1 cellular context compared by ENCODE assay signal in the genomic region with DNA sequence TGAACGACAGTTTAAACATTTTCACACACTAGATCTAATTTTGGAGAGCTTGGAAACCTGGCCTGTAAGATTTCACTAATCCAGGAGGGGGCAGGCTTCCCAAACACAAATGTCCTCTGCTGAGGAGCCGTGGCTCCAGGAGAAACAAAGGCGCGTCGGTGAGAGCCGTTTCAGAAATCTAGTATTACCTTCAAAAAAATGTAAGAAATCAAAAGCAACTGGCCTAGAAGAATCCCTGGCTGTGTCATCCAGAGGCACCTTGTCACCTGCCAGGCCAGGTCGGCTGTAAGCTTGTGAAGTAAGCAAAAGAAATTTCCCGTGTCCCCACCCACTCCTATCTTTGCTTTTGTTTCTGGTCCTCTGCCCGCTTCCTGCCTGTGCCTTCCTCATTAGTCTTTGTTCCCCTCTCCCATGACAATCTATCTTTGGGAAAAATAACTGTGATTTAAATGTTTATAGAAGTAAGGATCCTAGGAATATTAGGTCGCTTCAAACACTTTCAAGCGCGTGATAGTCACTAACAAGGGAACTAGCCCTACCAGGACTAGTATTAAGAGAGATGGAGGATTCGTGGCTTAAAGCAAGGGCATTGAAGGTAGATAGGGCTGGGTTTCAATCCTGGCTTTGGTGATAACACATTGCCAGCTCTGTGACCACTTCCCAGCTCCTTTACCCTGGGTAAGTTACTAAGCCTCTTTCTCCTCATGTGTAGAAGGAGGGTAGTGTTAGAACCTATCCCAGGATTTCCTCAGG.
TF ChIP-seq lines count a peak whose summit lies in the region.

No MANE protein-coding gene starts in this region.

TF ChIP-seq in H1, 55 proteins besides CTCF, POLR2A, EP300 and RAD21 (continued from another document):
- TF ChIP-seq NRF1 (IDR thresholded peaks at IDR 0.05; ENCODE audit: low read depth, low read length) = no peak
- no peak for TF ChIP-seq ATF2 (IDR thresholded peaks at IDR 0.05; ENCODE audit: low read length)
- TF ChIP-seq CBX5 (IDR thresholded peaks at IDR 0.05; ENCODE audit: low read depth, low read length) = no peak
- TF ChIP-seq EGR1 (IDR thresholded peaks at IDR 0.05; ENCODE audit: borderline replicate concordance, low read depth, low read length) = no peak
- no peak for TF ChIP-seq TAF1 (IDR thresholded peaks at IDR 0.05; ENCODE audit: low read depth, low read length)
- TF ChIP-seq RFX5 (IDR thresholded peaks at IDR 0.05; ENCODE audit: borderline replicate concordance, low read depth, low read length) = no peak
- TF ChIP-seq CTBP2 (IDR thresholded peaks at IDR 0.05; ENCODE audit: borderline replicate concordance, insufficient read depth, insufficient read length, low read length) = no peak
- no peak for TF ChIP-seq HDAC2 (IDR thresholded peaks at IDR 0.05; ENCODE audit: borderline replicate concordance in 1 of 2, low read depth in 2 of 2, low read length in 2 of 2)
